In the genomic region with DNA sequence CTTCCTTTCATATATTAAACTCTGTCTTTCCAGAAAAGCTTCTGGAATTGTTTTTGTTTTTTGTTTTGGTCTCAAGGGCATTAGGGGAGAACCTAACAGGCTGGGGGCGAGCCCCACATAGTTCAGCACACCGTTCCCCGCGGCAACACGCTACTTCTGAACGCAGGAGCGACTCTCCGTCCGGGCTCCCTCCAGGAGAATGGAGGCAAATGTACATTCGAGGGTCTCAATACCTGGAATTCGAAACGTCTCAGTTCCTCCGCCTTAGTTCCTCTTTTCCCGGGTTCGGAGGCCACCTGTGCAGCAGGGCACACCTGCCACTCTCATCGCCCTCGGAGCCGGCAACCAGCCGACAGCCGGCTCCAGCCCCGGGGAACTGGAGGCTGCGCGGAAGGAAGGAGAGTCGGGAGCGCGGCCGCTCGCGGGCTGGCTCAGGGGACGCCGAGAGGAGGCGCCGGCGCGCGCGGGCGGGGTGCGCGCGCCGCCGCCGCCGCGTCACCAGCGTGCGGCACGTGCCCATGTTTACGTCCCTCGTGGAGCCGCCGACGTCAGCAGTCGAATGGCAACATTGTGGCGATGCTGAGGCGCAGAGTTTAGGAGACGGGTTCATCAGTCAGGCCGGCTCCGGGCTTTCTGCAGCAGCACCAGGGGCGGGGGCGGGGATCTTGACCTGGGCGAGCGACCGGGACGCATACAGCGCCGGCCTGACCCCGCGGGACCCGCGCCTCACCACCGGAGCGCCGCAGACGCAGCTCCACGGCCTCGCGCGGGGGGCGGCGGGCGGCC, we compare ENCODE assay signal across 8 cellular contexts. TPM values are rescaled to one million over a fixed set of nuclear protein-coding genes. Genes with fewer than 3 reads are reported as not detected.
DNase-seq lines count a peak whose midpoint lies in the region; ATAC-seq and TF ChIP-seq lines count a peak whose summit lies in the region.

A gene with protein sequence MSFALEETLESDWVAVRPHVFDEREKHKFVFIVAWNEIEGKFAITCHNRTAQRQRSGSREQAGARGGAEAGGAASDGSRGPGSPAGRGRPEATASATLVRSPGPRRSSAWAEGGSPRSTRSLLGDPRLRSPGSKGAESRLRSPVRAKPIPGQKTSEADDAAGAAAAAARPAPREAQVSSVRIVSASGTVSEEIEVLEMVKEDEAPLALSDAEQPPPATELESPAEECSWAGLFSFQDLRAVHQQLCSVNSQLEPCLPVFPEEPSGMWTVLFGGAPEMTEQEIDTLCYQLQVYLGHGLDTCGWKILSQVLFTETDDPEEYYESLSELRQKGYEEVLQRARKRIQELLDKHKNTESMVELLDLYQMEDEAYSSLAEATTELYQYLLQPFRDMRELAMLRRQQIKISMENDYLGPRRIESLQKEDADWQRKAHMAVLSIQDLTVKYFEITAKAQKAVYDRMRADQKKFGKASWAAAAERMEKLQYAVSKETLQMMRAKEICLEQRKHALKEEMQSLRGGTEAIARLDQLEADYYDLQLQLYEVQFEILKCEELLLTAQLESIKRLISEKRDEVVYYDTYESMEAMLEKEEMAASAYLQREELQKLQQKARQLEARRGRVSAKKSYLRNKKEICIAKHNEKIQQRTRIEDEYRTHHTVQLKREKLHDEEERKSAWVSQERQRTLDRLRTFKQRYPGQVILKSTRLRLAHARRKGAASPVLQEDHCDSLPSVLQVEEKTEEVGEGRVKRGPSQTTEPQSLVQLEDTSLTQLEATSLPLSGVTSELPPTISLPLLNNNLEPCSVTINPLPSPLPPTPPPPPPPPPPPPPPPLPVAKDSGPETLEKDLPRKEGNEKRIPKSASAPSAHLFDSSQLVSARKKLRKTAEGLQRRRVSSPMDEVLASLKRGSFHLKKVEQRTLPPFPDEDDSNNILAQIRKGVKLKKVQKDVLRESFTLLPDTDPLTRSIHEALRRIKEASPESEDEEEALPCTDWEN (plus strand): TSS at position 554 of the 786 bp plus-strand sequence. CDS start 520 bp downstream, outside the sequence.

- ATAC-seq in HG02623 (IDR thresholded peaks at IDR 0.05; ENCODE audit: unreplicated experiment) (peak; percentile 75), right cardiac atrium (peak; percentile 95 to 96)

- H3K27me3 ChIP-seq in right cardiac atrium (ENCODE audit: control insufficient read depth, insufficient read depth) = no peaks in the 10 kb centered on the region
- H3K27me3 ChIP-seq in rectal smooth muscle tissue (ENCODE audit: control insufficient read depth, insufficient read depth, low read length) = no peaks in the 10 kb centered on the region
- H3K27me3 ChIP-seq in uterus = no peaks in the 10 kb centered on the region

- no peak for TF ChIP-seq CTCF in GM12865 (IDR thresholded peaks at IDR 0.05; ENCODE audit: insufficient read depth, low read depth, low read length, missing control alignments)
- TF ChIP-seq CTCF in uterus (IDR thresholded peaks at IDR 0.05) = peak in 3 of 4 experiments; percentile 18 to 36 (median 25)

- under 1% methylated on average over 83 of the region's 83 CpGs for WGBS in right cardiac atrium

- H3K27ac ChIP-seq in right cardiac atrium (ENCODE audit: low read length) = peak within 1 kb of the TSS; percentile 53
- H3K27ac ChIP-seq in rectal smooth muscle tissue (ENCODE audit: low read depth, low read length) = peak within 1 kb of the TSS; percentile 92
- H3K27ac ChIP-seq in uterus = peak within 1 kb of the TSS; percentile 92 to 95

- H3K4me3 ChIP-seq in GM12865 (ENCODE audit: low read depth, low read length) (peak within 1 kb of the TSS; percentile 92), right cardiac atrium (ENCODE audit: low read length) (peak within 1 kb of the TSS; percentile 64), rectal smooth muscle tissue (ENCODE audit: low read length) (peak within 1 kb of the TSS; percentile 84), uterus (peak within 1 kb of the TSS; percentile 71 to 93)

- DNase-seq in GM12865 (ENCODE audit: low read depth) (peak; percentile 92), NCI-H128 (lab: John Stamatoyannopoulos, UW; ENCODE audit: unreplicated experiment) (peak; percentile 53), T-helper 1 cell (peak; percentile 72 to 86 (median 85)), anterior cingulate cortex (lab: John Stamatoyannopoulos, UW) (peak; percentile 47 to 93 (median 81)), right cardiac atrium (peak; percentile 87 to 96 (median 93)), uterus (peak; percentile 83 to 84)

- H3K4me1 ChIP-seq in right cardiac atrium (ENCODE audit: control insufficient read depth, insufficient read depth, low read length) (no peaks in the 10 kb centered on the region), rectal smooth muscle tissue (ENCODE audit: control insufficient read depth, insufficient read depth, low read length) (no peaks in the 10 kb centered on the region), uterus (no peaks in the 10 kb centered on the region)

- H3K9me3 ChIP-seq in right cardiac atrium (ENCODE audit: control insufficient read depth, low read length) (no peaks in the 10 kb centered on the region), uterus (no peaks in the 10 kb centered on the region)

- intact Hi-C loops in right cardiac atrium (cut with DNase I) = no loop called here
- intact Hi-C loops in uterus (cut with DNase I; ENCODE audit: low total_unique reads) = no loop called here

- H3K36me3 ChIP-seq in rectal smooth muscle tissue (ENCODE audit: control insufficient read depth, insufficient read depth, low read length) = no peaks in the 10 kb centered on the region
- no peaks in the 10 kb centered on the region for H3K36me3 ChIP-seq in uterus

- peak; percentile 88 to 97 for TF ChIP-seq POLR2A in uterus (IDR thresholded peaks at IDR 0.05)

- peak within 1 kb of the TSS; percentile 57 for H3K9ac ChIP-seq in rectal smooth muscle tissue (ENCODE audit: low read length)

RNA-seq across cellular contexts. Expression of the gene that starts here (rescaled TPM):
- total RNA-seq in right cardiac atrium (10 to 100 TPM; 10.3 to 14.5 (median 11.6) TPM), uterus (10 to 100 TPM; 11.5 to 41.3 (median 15.5) TPM)
- polyA plus RNA-seq in right cardiac atrium = 4.1 TPM

Comparison
In these comparisons a context has a peak if more than half of its experiments do, and no peak if none do; other contexts are left out.
1. Peak in every context shown above with its lines: DNase-seq, ATAC-seq, H3K4me3 ChIP-seq and H3K27ac ChIP-seq.